8 cellular contexts compared by ENCODE assay signal in the genomic region with DNA sequence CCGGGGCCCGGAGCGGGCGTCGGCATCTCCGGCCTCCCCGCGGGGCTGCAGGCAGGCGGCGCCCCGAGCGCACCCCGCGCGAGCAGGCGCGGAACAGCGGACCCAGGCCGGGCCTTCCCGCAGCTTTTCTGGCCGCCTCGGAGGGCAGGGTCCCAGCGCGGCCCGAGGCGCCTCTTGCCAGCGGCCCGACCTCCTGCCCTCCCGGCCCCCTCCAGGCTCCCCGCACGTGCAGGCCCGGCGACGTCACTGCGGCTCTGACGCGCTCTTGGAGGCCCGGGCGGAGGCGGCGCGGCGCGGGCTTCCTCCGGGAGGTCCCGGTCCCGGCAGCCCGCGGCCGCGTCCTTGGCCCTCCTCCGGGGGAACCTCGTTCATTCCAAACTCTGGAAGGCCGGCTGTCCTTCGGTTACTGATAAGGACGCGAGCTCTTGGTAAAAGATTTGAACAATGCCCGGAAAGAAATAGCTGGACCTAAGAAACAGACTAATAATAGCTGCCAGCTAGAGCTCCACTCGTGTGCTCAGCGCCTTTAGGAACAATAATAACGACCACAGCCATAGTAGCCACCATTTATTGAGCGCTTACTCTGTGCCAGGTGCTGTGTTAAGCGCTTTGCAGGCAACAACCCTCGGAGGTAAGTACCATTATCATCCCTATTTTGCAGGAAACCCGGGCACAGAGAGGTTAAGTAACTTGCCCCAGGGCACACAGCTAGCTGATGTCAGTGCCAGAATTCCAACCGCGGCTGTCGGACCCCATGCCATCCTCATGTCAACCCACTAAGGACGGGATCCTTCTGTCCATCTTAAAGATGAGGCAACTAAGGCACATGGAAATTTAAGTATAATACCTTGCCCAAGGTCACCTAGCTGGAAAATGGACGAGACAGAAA. TPM values are rescaled to one million over a fixed set of nuclear protein-coding genes. Genes with fewer than 3 reads are reported as not detected.
DNase-seq lines count a peak whose midpoint lies in the region; ATAC-seq, FAIRE-seq and TF ChIP-seq lines count a peak whose summit lies in the region.

No MANE protein-coding gene starts in this region.

- peak overlapping the region; percentile 75 to 91 for H3K4me2 ChIP-seq in H1 (ENCODE audit: insufficient read depth in 1 of 2, low read depth in 2 of 2, low read length in 2 of 2)

- H3K4me3 ChIP-seq in H1 (ENCODE audit: extremely low read depth in 1 of 4, insufficient read depth in 2 of 4, low read depth in 3 of 4, low read length in 4 of 4) (peak overlapping the region; percentile 45 to 62 (median 56)), mesodermal cell (ENCODE audit: extremely low read depth, insufficient read depth, low read length, poor library complexity, severe bottlenecking) (peak overlapping the region; percentile 52)

- peaks cover 6 to 25% (median 14%) of the 10 kb centered on the region in 4 experiments for H3K4me1 ChIP-seq in H1 (replicated peaks in 1 of 4; ENCODE audit: control insufficient read depth in 3 of 4, insufficient read depth in 4 of 4, low read length in 3 of 4)
- H3K4me1 ChIP-seq in mesodermal cell (ENCODE audit: control insufficient read depth, insufficient read depth, low read length, poor library complexity, severe bottlenecking), result peaks cover 32% of the 10 kb centered on the region

- no peak overlapping the region for H3K27ac ChIP-seq in H1 (ENCODE audit: low read depth, low read length)
- peak overlapping the region; percentile 91 for H3K27ac ChIP-seq in mesodermal cell (ENCODE audit: low read depth, low read length, severe bottlenecking)

- no peak overlapping the region for H4K5ac ChIP-seq in H1 (ENCODE audit: insufficient read length, low read depth, low read length)

- H4K20me1 ChIP-seq in H1 (replicated peaks in 1 of 2; ENCODE audit: control insufficient read depth in 1 of 2, insufficient read depth in 2 of 2, low read length in 2 of 2), result peaks cover 0 to 2% of the 10 kb centered on the region in 2 experiments

- TF ChIP-seq EP300 in H1 (IDR thresholded peaks at IDR 0.05; ENCODE audit: borderline replicate concordance in 1 of 2, low read depth in 2 of 2, low read length in 2 of 2), result no peak

- TF ChIP-seq POLR2A in H1 (IDR thresholded peaks at IDR 0.05; ENCODE audit: control extremely low read depth in 1 of 2, low read depth in 2 of 2, low read length in 2 of 2), result no peak

- no peaks in the 10 kb centered on the region for H3K79me1 ChIP-seq in H1 (ENCODE audit: low read depth, low read length)

- H3K4ac ChIP-seq in H1 (replicated peaks; ENCODE audit: insufficient read length, low read depth, low read length), result no peak overlapping the region

- H2BK20ac ChIP-seq in H1 (ENCODE audit: low read length), result no peak overlapping the region; the same call in 1 of the 2 replicates

- peak; percentile 55 for ATAC-seq in activated CD8-positive, alpha-beta T cell treated with anti-CD3 and anti-CD28 coated beads for 36 hours
- ATAC-seq in GM18520 (IDR thresholded peaks at IDR 0.05; ENCODE audit: unreplicated experiment) (no peak), GM18511 (IDR thresholded peaks at IDR 0.05; ENCODE audit: unreplicated experiment) (no peak)

- no peak for TF ChIP-seq RAD21 in H1 (IDR thresholded peaks at IDR 0.05 in 1 of 2, conservative IDR thresholded peaks at IDR 0.05 in 1 of 2; ENCODE audit: low read depth in 2 of 2, low read length in 2 of 2)

- CTCF ChIA-PET in activated CD8-positive, alpha-beta T cell treated with anti-CD3 and anti-CD28 coated beads for 36 hours (lab: Charles Lee), result interaction anchor here (0.6 to 9.6 kb wide), 31 partner anchors 8 to 396 kb away, joined by 3 to 382 read pairs (median 5); partner anchors contain the start of gene ATG13
- CTCF ChIA-PET in H1 (lab: Charles Lee; ENCODE audit: partially characterized antibody), result interaction anchor here (0.6 to 21.7 kb wide), 31 partner anchors 10 to 433 kb away, joined by 3 to 858 read pairs (median 4); partner anchors contain the start of genes CREB3L1, DGKZ, PEX16 and SLC35C1

- no peak overlapping the region for H2BK120ac ChIP-seq in H1 (replicated peaks; ENCODE audit: low read depth, low read length)

- WGBS in H1 (ENCODE audit: extremely low coverage in 1 of 2, insufficient coverage in 1 of 2, insufficient read length in 1 of 2, insufficient replicate concordance in 2 of 2, low coverage in 1 of 2, low lambda C conversion rate in 2 of 2, missing lambda C conversion rate in 1 of 2), 2 experiments, result 5% methylated on average over 36 of the region's 70 CpGs; no CpG with 5 or more reads in 1 of the 2 experiments
- 2% methylated on average over 61 to 70 of the region's 70 CpGs for WGBS in mesodermal cell (ENCODE audit: insufficient coverage in 2 of 2), 2 experiments

- no peaks in the 10 kb centered on the region for H3K79me2 ChIP-seq in H1 (ENCODE audit: control insufficient read depth in 1 of 2, insufficient read depth in 2 of 2, low read length in 2 of 2)

- peaks cover 16% of the 10 kb centered on the region for H3K27me3 Mint-ChIP-seq in activated CD8-positive, alpha-beta T cell treated with anti-CD3 and anti-CD28 coated beads for 36 hours

- no peak overlapping the region; a peak in 1 of 7 replicates for H3K9ac ChIP-seq in H1 (replicated peaks in 1 of 4; ENCODE audit: extremely low read depth in 1 of 4, low read depth in 3 of 4, low read length in 3 of 4)

- peak; percentile 76 for DNase-seq in GM10266 (ENCODE audit: extremely low spot score)
- peak; percentile 51 for DNase-seq in NCI-H2171 (lab: John Stamatoyannopoulos, UW)
- peak; percentile 79 for DNase-seq in activated CD8-positive, alpha-beta T cell treated with anti-CD3 and anti-CD28 coated beads for 36 hours
- DNase-seq in H1 (ENCODE audit: low read depth in 1 of 2, low spot score in 2 of 2), result peak in 1 of 2 experiments; percentile 80
- peak; percentile 47 for DNase-seq in stimulated activated CD8-positive, alpha-beta memory T cell treated with anti-CD3 and anti-CD28 coated beads, Interleukin-4, amount 100 ng/mL, for 24 hours (ENCODE audit: low read depth)

- H3K56ac ChIP-seq in H1 (replicated peaks; ENCODE audit: insufficient read length, low read depth, low read length), result no peak overlapping the region

- H4K91ac ChIP-seq in H1 (replicated peaks; ENCODE audit: insufficient read length, low read length), result peak overlapping the region; percentile 22

- FAIRE-seq in H1 (lab: Jason Lieb, UNC), result no peak

- no peak overlapping the region for H2AFZ ChIP-seq in H1 (ENCODE audit: low read length)

- H2BK12ac ChIP-seq in H1 (ENCODE audit: low read depth, low read length), result peak overlapping the region; percentile 50; the same call in 1 of the 2 replicates

- peaks cover 4 to 13% (median 10%) of the 10 kb centered on the region in 4 experiments; a peak in 6 of 7 replicates for H3K27me3 ChIP-seq in H1 (replicated peaks in 1 of 4; ENCODE audit: control insufficient read depth in 3 of 4, extremely low read depth in 1 of 4, insufficient read depth in 3 of 4, low read length in 3 of 4)

- intact Hi-C loops in activated CD8-positive, alpha-beta T cell treated with anti-CD3 and anti-CD28 coated beads for 36 hours (cut with micrococcal nuclease), result loop anchor here (5.0 to 10.0 kb wide), 2 partner anchors 69 to 114 kb away; partner anchors contain the start of gene PHF21A

- H3K27ac Mint-ChIP-seq in activated CD8-positive, alpha-beta T cell treated with anti-CD3 and anti-CD28 coated beads for 36 hours, result peak overlapping the region; percentile 61

- no peak overlapping the region for H2BK5ac ChIP-seq in H1 (ENCODE audit: low read depth, low read length)

- H3K4me3 Mint-ChIP-seq in activated CD8-positive, alpha-beta T cell treated with anti-CD3 and anti-CD28 coated beads for 36 hours, result peak overlapping the region; percentile 60

- H4K8ac ChIP-seq in H1 (ENCODE audit: extremely low read depth, insufficient read depth, low read length), result peak overlapping the region; percentile 36

- POLR2A ChIA-PET in activated CD8-positive, alpha-beta T cell treated with anti-CD3 and anti-CD28 coated beads for 36 hours (lab: Charles Lee), result interaction anchor here (0.8 to 2.9 kb wide), 8 partner anchors 29 to 380 kb away, joined by 3 to 11 read pairs (median 4); partner anchors contain the start of gene CREB3L1
- POLR2A ChIA-PET in H1 (lab: Charles Lee; ENCODE audit: partially characterized antibody), result interaction anchor here (0.6 to 6.8 kb wide), 24 partner anchors 13 to 349 kb away, joined by 3 to 127 read pairs (median 4); partner anchors contain the start of genes CREB3L1 and LARGE2

- 0 out of 2 replicates have a peak overlapping the region, but pooled peaks have one; percentile 21 for H3K18ac ChIP-seq in H1 (ENCODE audit: extremely low read depth, low read length)

- no peaks in the 10 kb centered on the region for H3K36me3 Mint-ChIP-seq in activated CD8-positive, alpha-beta T cell treated with anti-CD3 and anti-CD28 coated beads for 36 hours (ENCODE audit: low read depth)

- no peak overlapping the region for H3K14ac ChIP-seq in H1 (ENCODE audit: insufficient read length)

- no peak overlapping the region for H3K23ac ChIP-seq in H1 (ENCODE audit: insufficient read length)

- no peak for TF ChIP-seq CTCF in GM10266 (IDR thresholded peaks at IDR 0.05; ENCODE audit: control insufficient read depth, insufficient read depth, low read depth, missing control alignments)
- TF ChIP-seq CTCF in activated CD8-positive, alpha-beta T cell treated with anti-CD3 and anti-CD28 coated beads for 36 hours (IDR thresholded peaks at IDR 0.05), result no peak
- no peak for TF ChIP-seq CTCF in H1 (IDR thresholded peaks at IDR 0.05; ENCODE audit: control extremely low read depth in 1 of 3, insufficient read depth in 1 of 3, low read depth in 1 of 3, low read length in 3 of 3)

- H3K36me3 ChIP-seq in H1 (ENCODE audit: control insufficient read depth in 2 of 4, insufficient read depth in 4 of 4, low read length in 3 of 4), result no peaks in the 10 kb centered on the region
- H3K36me3 ChIP-seq in mesodermal cell (ENCODE audit: control insufficient read depth, insufficient read depth, low read length), result no peaks in the 10 kb centered on the region

- H2BK15ac ChIP-seq in H1 (ENCODE audit: low read length), result 0 out of 2 replicates have a peak overlapping the region, but pooled peaks have one; percentile 37

- H3K23me2 ChIP-seq in H1 (ENCODE audit: low read depth, low read length), result peaks cover 14% of the 10 kb centered on the region

- peaks cover 35% of the 10 kb centered on the region for H3K4me1 Mint-ChIP-seq in activated CD8-positive, alpha-beta T cell treated with anti-CD3 and anti-CD28 coated beads for 36 hours (ENCODE audit: low read depth)

- H2AK5ac ChIP-seq in H1 (ENCODE audit: low read depth, low read length), result no peak overlapping the region

- no peaks in the 10 kb centered on the region for H3K9me3 Mint-ChIP-seq in activated CD8-positive, alpha-beta T cell treated with anti-CD3 and anti-CD28 coated beads for 36 hours

- peaks cover 0 to 3% of the 10 kb centered on the region in 2 experiments; a peak in 1 of 4 replicates for H3K9me3 ChIP-seq in H1 (ENCODE audit: insufficient read depth in 2 of 2, low read depth in 1 of 2, low read length in 1 of 2)
- peaks cover 10% of the 10 kb centered on the region for H3K9me3 ChIP-seq in mesodermal cell (ENCODE audit: control insufficient read depth, low read length)

RNA-seq across cellular contexts. Expression of gene CREB3L1, which starts 39.1 kb away (rescaled TPM):
- total RNA-seq in activated CD8-positive, alpha-beta T cell treated with anti-CD3 and anti-CD28 coated beads for 36 hours, result not detected
- total RNA-seq in H1 (2021; fragmentation: NEBNext Ultra II Directional; extraction: Animal tissue kit (Norgen Biotek cat#: 25700)), result 12.7 and 13.7 TPM in 2 replicates
- polyA plus RNA-seq in H1 (2011; rRNA removed), result 4.1 and 6.5 TPM in 2 replicates
- 1.8 TPM for polyA plus RNA-seq in H1 (2011; cell fraction: cytosol; rRNA removed)
- polyA plus RNA-seq in H1 (2011; cell fraction: nucleus; rRNA removed), result 5.0 TPM
- polyA plus RNA-seq in H1 (2012, experiment 1 of 2), result 10.0 to 16.5 TPM (median 14.4 TPM) in 4 replicates
- polyA plus RNA-seq in H1 (2012, experiment 2 of 2), result 13.8 TPM
- 19.3 TPM for polyA plus RNA-seq in H1 (2013, experiment 1 of 2)
- 23.2 TPM for polyA plus RNA-seq in H1 (2013, experiment 2 of 2)
- polyA minus RNA-seq in H1 (2011; rRNA and poly(A)+ RNA removed), result 2.3 and 5.3 TPM in 2 replicates
- polyA minus RNA-seq in H1 (2011; cell fraction: cytosol; rRNA and poly(A)+ RNA removed), result 8.2 TPM
- polyA minus RNA-seq in H1 (2011; cell fraction: nucleus; rRNA and poly(A)+ RNA removed), result 5.3 TPM
- 65.3 TPM for polyA plus RNA-seq in mesodermal cell (2013, experiment 1 of 2)
- 63.9 TPM for polyA plus RNA-seq in mesodermal cell (2013, experiment 2 of 2)

Comparison
In these comparisons a context has a peak if more than half of its experiments do, and no peak if none do; other contexts are left out.
1. RNA of gene CREB3L1, which starts 39.1 kb away (total RNA-seq): 12.7 to 13.7 TPM in H1; not detected in activated CD8-positive, alpha-beta T cell treated with anti-CD3 and anti-CD28 coated beads for 36 hours; every median in the first group is over 10 times any median in the second.